ENCODE assay signal across 16 cellular contexts in the genomic region with DNA sequence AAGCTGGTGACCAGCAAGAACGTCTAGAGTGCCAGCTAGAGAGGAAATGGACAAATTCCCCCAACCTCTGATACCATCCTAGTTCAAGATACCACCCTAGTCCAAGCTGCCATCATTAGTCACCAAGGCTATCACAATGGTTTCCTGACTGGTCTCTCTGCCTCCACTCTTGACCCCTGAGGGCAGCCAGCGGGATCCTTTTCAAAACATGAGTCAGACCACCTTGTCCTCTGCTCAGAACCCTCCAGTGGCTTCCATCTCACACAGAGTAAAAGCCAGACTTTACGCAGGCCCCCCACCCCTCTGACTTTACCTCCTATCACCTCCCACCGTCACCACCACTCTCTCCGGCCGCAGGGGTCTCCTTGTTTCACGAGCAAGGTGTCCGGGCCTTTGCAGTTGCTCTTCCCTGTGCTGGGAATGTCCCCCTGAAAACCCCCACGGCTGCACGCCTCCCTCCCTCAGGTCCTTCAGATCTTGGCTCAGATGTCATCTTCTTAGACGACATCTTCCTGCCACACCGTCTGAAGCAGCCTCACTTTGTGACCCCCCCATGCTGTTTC. TPM values are rescaled to one million over a fixed set of nuclear protein-coding genes. Genes with fewer than 3 reads are reported as not detected.
DNase-seq lines count a peak whose midpoint lies in the region; ATAC-seq and TF ChIP-seq lines count a peak whose summit lies in the region.
"Had no signal": no experiment of that assay in that cellular context is flagged by ENCODE, and none has a peak within 500 bp of the region (broad histone marks: within the 10 kb centered on the region; RNA-seq: fewer than 3 reads in every experiment).

No MANE protein-coding gene starts in this region.

- no peak for ATAC-seq in HG02938 (IDR thresholded peaks at IDR 0.05; ENCODE audit: unreplicated experiment)
- ATAC-seq: left ventricle myocardium superior had no signal

- peaks cover 92% of the 10 kb centered on the region for H3K36me3 Mint-ChIP-seq in activated T-cell treated with anti-CD3 and anti-CD28 coated beads, Interleukin-2, amount 50 U/mL, for 24 hours (ENCODE audit: low read depth)
- H3K36me3 Mint-ChIP-seq in activated CD4-positive, alpha-beta memory T cell treated with anti-CD3 and anti-CD28 coated beads, Interleukin-2, amount 10 ng/mL, durations not matched to agents 7 days and 5 days (ENCODE audit: low read depth), result peaks cover 83% of the 10 kb centered on the region
- peaks cover 63% of the 10 kb centered on the region for H3K36me3 Mint-ChIP-seq in endothelial cell (ENCODE audit: low read depth, unreplicated experiment)

- POLR2A ChIA-PET in activated CD4-positive, alpha-beta memory T cell treated with anti-CD3 and anti-CD28 coated beads, Interleukin-2, amount 10 ng/mL, durations not matched to agents 7 days and 5 days (lab: Charles Lee), result no interaction called here

- H3K9me3 Mint-ChIP-seq in activated T-cell treated with anti-CD3 and anti-CD28 coated beads, Interleukin-2, amount 50 U/mL, for 24 hours, result no peaks in the 10 kb centered on the region
- no peaks in the 10 kb centered on the region for H3K9me3 Mint-ChIP-seq in activated CD4-positive, alpha-beta memory T cell treated with anti-CD3 and anti-CD28 coated beads, Interleukin-2, amount 10 ng/mL, durations not matched to agents 7 days and 5 days
- no peaks in the 10 kb centered on the region for H3K9me3 Mint-ChIP-seq in endothelial cell (ENCODE audit: unreplicated experiment)
- H3K9me3 Mint-ChIP-seq: activated B cell treated with CpG ODN at 0.5 μM for 24 hours, naive B cell had no signal

- H3K4me3 Mint-ChIP-seq in activated T-cell treated with anti-CD3 and anti-CD28 coated beads, Interleukin-2, amount 50 U/mL, for 24 hours, result no peak overlapping the region
- H3K4me3 Mint-ChIP-seq in activated CD4-positive, alpha-beta memory T cell treated with anti-CD3 and anti-CD28 coated beads, Interleukin-2, amount 10 ng/mL, durations not matched to agents 7 days and 5 days, result peak overlapping the region; percentile 14
- peak overlapping the region; percentile 71 for H3K4me3 Mint-ChIP-seq in endothelial cell (ENCODE audit: unreplicated experiment)
- H3K4me3 Mint-ChIP-seq: activated B cell treated with CpG ODN at 0.5 μM for 24 hours had no signal

- no peak for DNase-seq in activated T-cell treated with anti-CD3 and anti-CD28 coated beads, Interleukin-2, amount 50 U/mL, for 24 hours
- no peak for DNase-seq in activated T-cell treated with anti-CD3 and anti-CD28 coated beads, Interleukin-2, amount 50 U/mL, for 1 hour
- DNase-seq in activated CD4-positive, alpha-beta memory T cell treated with anti-CD3 and anti-CD28 coated beads, Interleukin-2, amount 10 ng/mL, durations not matched to agents 7 days and 5 days, result no peak
- DNase-seq in endothelial cell (ENCODE audit: low spot score) (no peak), pulmonary artery endothelial cell (ENCODE audit: low read depth, low spot score) (peak; percentile 11), hypothalamus (lab: John Stamatoyannopoulos, UW) (no peak), NCI-H446 treated with DMSO at 0.1 percent for 48 hours (lab: John Stamatoyannopoulos, UW) (no peak)
- DNase-seq: ACHN, activated B cell treated with CpG ODN at 0.5 μM for 24 hours, Caco-2, left ventricle myocardium superior, naive B cell, NCI-H774, Peyer's patch, trophoblast cell had no signal

- H3K27me3 Mint-ChIP-seq in activated T-cell treated with anti-CD3 and anti-CD28 coated beads, Interleukin-2, amount 50 U/mL, for 24 hours, result no peaks in the 10 kb centered on the region
- H3K27me3 Mint-ChIP-seq in activated CD4-positive, alpha-beta memory T cell treated with anti-CD3 and anti-CD28 coated beads, Interleukin-2, amount 10 ng/mL, durations not matched to agents 7 days and 5 days, result no peaks in the 10 kb centered on the region
- peaks cover 7% of the 10 kb centered on the region for H3K27me3 Mint-ChIP-seq in endothelial cell (ENCODE audit: unreplicated experiment)
- H3K27me3 Mint-ChIP-seq: activated B cell treated with CpG ODN at 0.5 μM for 24 hours, naive B cell had no signal

- H3K27ac Mint-ChIP-seq in activated T-cell treated with anti-CD3 and anti-CD28 coated beads, Interleukin-2, amount 50 U/mL, for 24 hours, result peak overlapping the region; percentile 74
- H3K27ac Mint-ChIP-seq in activated CD4-positive, alpha-beta memory T cell treated with anti-CD3 and anti-CD28 coated beads, Interleukin-2, amount 10 ng/mL, durations not matched to agents 7 days and 5 days, result no peak overlapping the region
- no peak overlapping the region for H3K27ac Mint-ChIP-seq in endothelial cell (ENCODE audit: unreplicated experiment)
- H3K27ac Mint-ChIP-seq: activated B cell treated with CpG ODN at 0.5 μM for 24 hours had no signal

- TF ChIP-seq CTCF in endothelial cell (IDR thresholded peaks at IDR 0.05; ENCODE audit: unreplicated experiment), result no peak

- H3K4me1 Mint-ChIP-seq in activated T-cell treated with anti-CD3 and anti-CD28 coated beads, Interleukin-2, amount 50 U/mL, for 24 hours (ENCODE audit: low read depth), result peaks cover 13% of the 10 kb centered on the region
- peaks cover 13% of the 10 kb centered on the region for H3K4me1 Mint-ChIP-seq in activated CD4-positive, alpha-beta memory T cell treated with anti-CD3 and anti-CD28 coated beads, Interleukin-2, amount 10 ng/mL, durations not matched to agents 7 days and 5 days
- peaks cover 13% of the 10 kb centered on the region for H3K4me1 Mint-ChIP-seq in endothelial cell (ENCODE audit: unreplicated experiment)

- CTCF ChIA-PET in activated CD4-positive, alpha-beta memory T cell treated with anti-CD3 and anti-CD28 coated beads, Interleukin-2, amount 10 ng/mL, durations not matched to agents 7 days and 5 days (lab: Charles Lee), result interaction anchor here (1.9 kb wide), 1 partner anchor 11 kb away, joined by 7 read pairs; no protein-coding TSS in a partner anchor

RNA-seq across cellular contexts. Expression of a gene that starts 42.2 kb away (rescaled TPM):
- 10 to 100 TPM; 37.4 to 38.8 TPM for total RNA-seq in activated CD4-positive, alpha-beta memory T cell treated with anti-CD3 and anti-CD28 coated beads, Interleukin-2, amount 10 ng/mL, durations not matched to agents 7 days and 5 days
- 62.0 TPM for total RNA-seq in endothelial cell (ENCODE audit: unreplicated experiment)
- 67.5 and 86.0 TPM in 2 replicates for total RNA-seq in pulmonary artery endothelial cell
